Comparison of ENCODE assay signal across 8 cellular contexts in the genomic region with DNA sequence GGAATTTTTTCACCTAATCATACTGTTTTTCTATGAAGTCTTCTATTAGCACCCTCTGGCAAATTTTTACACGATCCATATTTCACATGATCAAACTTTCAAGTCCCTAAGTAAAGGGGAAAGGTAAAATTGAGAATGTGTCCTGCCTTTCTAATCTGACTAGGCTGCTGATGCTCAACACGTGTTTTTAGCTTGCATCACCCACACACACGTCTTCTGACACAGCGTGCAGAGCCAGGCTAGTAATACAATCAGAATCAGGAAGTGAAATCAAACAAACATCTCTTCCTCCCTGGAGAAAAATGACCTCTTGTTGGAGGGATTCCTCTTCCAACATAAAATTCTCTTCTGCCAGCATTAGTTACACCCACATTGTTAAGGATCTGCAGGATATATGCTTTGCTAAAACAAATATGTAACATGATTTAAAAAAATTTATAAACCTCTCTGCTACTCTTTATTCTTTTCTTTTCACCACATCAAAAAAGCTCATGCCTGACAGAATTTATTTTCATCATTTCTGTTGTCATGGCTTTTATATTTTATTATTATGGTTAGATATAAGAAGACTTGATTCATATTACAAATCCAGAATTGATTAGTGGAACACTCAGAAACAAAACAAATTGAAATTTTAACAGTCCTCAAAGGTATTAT.
A peak's percentile ranks its signal among the peaks of the same experiment; 100 is the strongest.
DNase-seq lines count a peak whose midpoint lies in the region; ATAC-seq lines count a peak whose summit lies in the region.

No MANE protein-coding gene starts in this region.

- no peak for ATAC-seq in HG03045 (IDR thresholded peaks at IDR 0.05; ENCODE audit: unreplicated experiment)
- ATAC-seq in GM21381 (IDR thresholded peaks at IDR 0.05; ENCODE audit: unreplicated experiment): no peak

- H3K4me3 ChIP-seq in Jurkat, Clone E6-1 (ENCODE audit: low read length): no peak overlapping the region

- DNase-seq in activated CD8-positive, alpha-beta memory T cell treated with anti-CD3 and anti-CD28 coated beads, Interleukin-2, amount 50 U/mL, for 4 hours: peak; percentile 33
- DNase-seq in activated CD8-positive, alpha-beta memory T cell treated with anti-CD3 and anti-CD28 coated beads for 24 hours: no peak
- peak; percentile 4 for DNase-seq in Jurkat, Clone E6-1 (ENCODE audit: low read depth, low spot score)
- DNase-seq in activated CD4-positive, alpha-beta T cell treated with anti-CD3 and anti-CD28 coated beads for 4 hours: peak; percentile 29 to 46
- peak; percentile 95 for DNase-seq in fibroblast of peridontal ligament (ENCODE audit: extremely low read depth)
- DNase-seq in pons (ENCODE audit: low spot score): peak; percentile 76
